In genomic region chr16:87028481-87029320, GRCh38 we compare ENCODE assay signal across 20 cellular contexts.
DNase-seq lines count a peak whose midpoint lies in the region; ATAC-seq and TF ChIP-seq lines count a peak whose summit lies in the region.
"Had no signal": no experiment of that assay in that cellular context is flagged by ENCODE, and none has a peak within 500 bp of the region (broad histone marks: within the 10 kb centered on the region; RNA-seq: fewer than 3 reads in every experiment).

No MANE protein-coding gene starts in this region.

- H3K18ac ChIP-seq in neuronal stem cell (ENCODE audit: low read length): peak overlapping the region; percentile 13

- TF ChIP-seq CTCF in coronary artery (IDR thresholded peaks at IDR 0.05) (no peak), spleen (IDR thresholded peaks at IDR 0.05 in 8 of 11, conservative IDR thresholded peaks at IDR 0.05 in 3 of 11) (no peak), left lung (IDR thresholded peaks at IDR 0.05) (no peak)

- peaks cover 6% of the 10 kb centered on the region; the same call in 1 of the 2 replicates for H3K4me1 ChIP-seq in BLaER1
- no peaks in the 10 kb centered on the region for H3K4me1 ChIP-seq in neuronal stem cell (ENCODE audit: control insufficient read depth in 2 of 2, insufficient read depth in 1 of 2, low read depth in 1 of 2, low read length in 2 of 2)
- H3K4me1 ChIP-seq in spleen: no peaks in the 10 kb centered on the region
- H3K4me1 ChIP-seq in left lung: no peaks in the 10 kb centered on the region
- H3K4me1 ChIP-seq: Caco-2, HAP-1 had no signal

- H3K9me3 ChIP-seq in BLaER1 (no peaks in the 10 kb centered on the region), neuronal stem cell (replicated peaks in 1 of 2; ENCODE audit: control insufficient read depth in 2 of 2, insufficient read depth in 1 of 2, low read depth in 1 of 2, low read length in 2 of 2) (no peaks in the 10 kb centered on the region), spleen (peaks cover 0 to 8% (median 0%) of the 10 kb centered on the region in 8 donors), left lung (no peaks in the 10 kb centered on the region)
- H3K9me3 ChIP-seq: Caco-2, HAP-1 had no signal

- H3K4me2 ChIP-seq in BLaER1 (peak overlapping the region; percentile 42), neuronal stem cell (ENCODE audit: insufficient read depth, low read length, poor library complexity, severe bottlenecking) (no peak overlapping the region)

- no CpG with 5 or more reads among the region's 14 CpGs for WGBS in neuronal stem cell (ENCODE audit: extremely low coverage in 2 of 2, insufficient read length in 2 of 2, insufficient replicate concordance in 1 of 2), 2 donors
- WGBS in spleen, 5 donors: 85 to 90% (median 87%) methylated on average over 13 to 14 of the region's 14 CpGs

- no peak overlapping the region for H3K4ac ChIP-seq in neuronal stem cell (ENCODE audit: low read length)

- peaks cover 7% of the 10 kb centered on the region for H3K27me3 Mint-ChIP-seq in stimulated activated naive CD8-positive, alpha-beta T cell treated with anti-CD3 and anti-CD28 coated beads, Interleukin-15, amount 100 ng/mL, for 72 hours

- H3K79me1 ChIP-seq in neuronal stem cell (ENCODE audit: low read depth, low read length): no peaks in the 10 kb centered on the region

- H3K27ac ChIP-seq in BLaER1: no peak overlapping the region
- H3K27ac ChIP-seq in coronary artery: no peak overlapping the region
- H3K27ac ChIP-seq in neuronal stem cell (replicated peaks; ENCODE audit: low read length): no peak overlapping the region
- H3K27ac ChIP-seq in spleen: no peak overlapping the region
- H3K27ac ChIP-seq in left lung: no peak overlapping the region
- H3K27ac ChIP-seq: C4-2B had no signal

- TF ChIP-seq POLR2A in spleen (IDR thresholded peaks at IDR 0.05): no peak

- no peak overlapping the region for H2BK15ac ChIP-seq in neuronal stem cell (ENCODE audit: low read length)

- no peak overlapping the region for H2BK5ac ChIP-seq in neuronal stem cell (ENCODE audit: low read length)

- intact Hi-C loops in spleen (cut with DNase I; ENCODE audit: low total_unique reads) (no loop called here), left lung (cut with DNase I) (no loop called here)

- no peaks in the 10 kb centered on the region for H3K27me3 ChIP-seq in BLaER1
- H3K27me3 ChIP-seq in neuronal stem cell (ENCODE audit: control insufficient read depth in 3 of 3, insufficient read depth in 3 of 3, low read depth in 1 of 3, low read length in 3 of 3): no peaks in the 10 kb centered on the region
- peaks cover 0 to 19% (median 0%) of the 10 kb centered on the region in 7 donors for H3K27me3 ChIP-seq in spleen (replicated peaks in 1 of 7)
- H3K27me3 ChIP-seq in left lung: peaks cover 0 to 40% of the 10 kb centered on the region in 2 donors

- no peaks in the 10 kb centered on the region for H3K36me3 ChIP-seq in BLaER1
- no peaks in the 10 kb centered on the region for H3K36me3 ChIP-seq in neuronal stem cell (replicated peaks in 1 of 2; ENCODE audit: control insufficient read depth in 2 of 2, insufficient read depth in 2 of 2, low read length in 2 of 2)
- H3K36me3 ChIP-seq in spleen: no peaks in the 10 kb centered on the region
- no peaks in the 10 kb centered on the region for H3K36me3 ChIP-seq in left lung
- H3K36me3 ChIP-seq: HAP-1 had no signal

- H2AFZ ChIP-seq in neuronal stem cell (ENCODE audit: low read length): no peak overlapping the region

- no peak overlapping the region for H3K27ac Mint-ChIP-seq in stimulated activated naive CD8-positive, alpha-beta T cell treated with anti-CD3 and anti-CD28 coated beads, Interleukin-15, amount 100 ng/mL, for 72 hours
- H3K27ac Mint-ChIP-seq: CD4-positive, CD25-positive, alpha-beta regulatory T cell; CD8-positive, alpha-beta T cell; HFFc6 had no signal

- H2BK12ac ChIP-seq in neuronal stem cell (ENCODE audit: low read length): no peak overlapping the region

- no peak overlapping the region for H2BK120ac ChIP-seq in neuronal stem cell (ENCODE audit: low read depth, low read length)

- H3K4me1 Mint-ChIP-seq in stimulated activated naive CD8-positive, alpha-beta T cell treated with anti-CD3 and anti-CD28 coated beads, Interleukin-15, amount 100 ng/mL, for 72 hours: no peaks in the 10 kb centered on the region
- H3K4me1 Mint-ChIP-seq: CD4-positive, CD25-positive, alpha-beta regulatory T cell had no signal

- H4K20me1 ChIP-seq in BLaER1: no peaks in the 10 kb centered on the region

- no peak overlapping the region for H4K91ac ChIP-seq in neuronal stem cell (ENCODE audit: low read depth, low read length, poor library complexity)

- H3K14ac ChIP-seq in neuronal stem cell (ENCODE audit: low read length): no peak overlapping the region

- H2AK5ac ChIP-seq in neuronal stem cell (ENCODE audit: low read depth, low read length): no peak overlapping the region

- no peak overlapping the region for H4K8ac ChIP-seq in neuronal stem cell (ENCODE audit: low read depth, low read length)

- no peak overlapping the region for H3K23ac ChIP-seq in neuronal stem cell (ENCODE audit: low read depth, low read length, poor library complexity)

- no peak overlapping the region for H3K4me3 Mint-ChIP-seq in stimulated activated naive CD8-positive, alpha-beta T cell treated with anti-CD3 and anti-CD28 coated beads, Interleukin-15, amount 100 ng/mL, for 72 hours
- H3K4me3 Mint-ChIP-seq: CD4-positive, CD25-positive, alpha-beta regulatory T cell; CD8-positive, alpha-beta T cell; HFFc6 had no signal

- H3K9ac ChIP-seq in BLaER1: no peak overlapping the region
- no peak overlapping the region for H3K9ac ChIP-seq in neuronal stem cell (ENCODE audit: low read depth, low read length, poor library complexity)

- peaks cover 0 to 8% of the 10 kb centered on the region in 2 donors for H3K9me3 Mint-ChIP-seq in stimulated activated naive CD8-positive, alpha-beta T cell treated with anti-CD3 and anti-CD28 coated beads, Interleukin-15, amount 100 ng/mL, for 72 hours
- H3K9me3 Mint-ChIP-seq: HFFc6 had no signal

- ATAC-seq in stimulated activated naive CD8-positive, alpha-beta T cell treated with anti-CD3 and anti-CD28 coated beads, Interleukin-15, amount 100 ng/mL, for 72 hours: no peak
- ATAC-seq in left lung: no peak
- ATAC-seq: CD8-positive, alpha-beta T cell; GM12878 had no signal

- DNase-seq in coronary artery (ENCODE audit: low spot score): peak; percentile 60
- no peak for DNase-seq in neuronal stem cell (ENCODE audit: low spot score)
- DNase-seq in spleen: peak; percentile 54
- no peak for DNase-seq in NCI-H146 treated with DMSO at 0.1 percent for 48 hours (lab: John Stamatoyannopoulos, UW; ENCODE audit: unreplicated experiment)
- DNase-seq in stimulated activated naive CD8-positive, alpha-beta T cell treated with anti-CD3 and anti-CD28 coated beads, Interleukin-15, amount 100 ng/mL, for 72 hours: no peak
- DNase-seq in left lung: no peak
- no peak for DNase-seq in DMS 273 (lab: John Stamatoyannopoulos, UW; ENCODE audit: unreplicated experiment)
- DNase-seq: Caco-2; CD4-positive, CD25-positive, alpha-beta regulatory T cell; CD8-positive, alpha-beta T cell; DMS 273 treated with DMSO at 0.1 percent for 48 hours; DMS79; EL; GDM1; GOT3; HFFc6 had no signal

- H3K4me3 ChIP-seq in BLaER1 (no peak overlapping the region), coronary artery (no peak overlapping the region), neuronal stem cell (ENCODE audit: low read length in 2 of 2) (no peak overlapping the region), spleen (no peak overlapping the region), left lung (no peak overlapping the region)
- H3K4me3 ChIP-seq: GM12878, HAP-1 had no signal

Comparison
In these comparisons a context has a peak if more than half of its experiments do, and no peak if none do; other contexts are left out.
1. DNase-seq: peak in coronary artery (single experiment) and spleen (single experiment); none in neuronal stem cell (single experiment), NCI-H146 treated with DMSO at 0.1 percent for 48 hours (single experiment), stimulated activated naive CD8-positive, alpha-beta T cell treated with anti-CD3 and anti-CD28 coated beads, Interleukin-15, amount 100 ng/mL, for 72 hours (0 of 2), left lung (0 of 2) and DMS 273 (single experiment).